ENCODE assay signal across 30 cellular contexts in genomic region chr17:6915620-6916019, GRCh38.
"Had no signal": no experiment of that assay in that cellular context is flagged by ENCODE, and none has a peak within 500 bp of the region (broad histone marks: within the 10 kb centered on the region; RNA-seq: fewer than 3 reads in every experiment).

No MANE protein-coding gene starts in this region.

- H3K27ac Mint-ChIP-seq: natural killer cell treated with Interleukin-12 subunit alpha and Interleukin-12 subunit beta and Interleukin-15 and Interleukin-18, amount 100 ng/mL, for 72 hours; nephron progenitor cell; progenitor cell of endocrine pancreas; stimulated activated effector memory CD8-positive, alpha-beta T cell treated with anti-CD3 and anti-CD28 coated beads, Interleukin-12 subunit alpha, Interleukin-12 subunit beta, amount 100 ng/mL, for 72 hours; stimulated activated naive B cell treated with anti-CD40 and anti-IgM and Interleukin-4, amounts not matched to agents 10 μg/mL and 1 μg/mL and 100 μg/mL, for 72 hours; stimulated activated naive CD8-positive, alpha-beta T cell treated with anti-CD3 and anti-CD28 coated beads, Interleukin-15, Interleukin-2, amounts not matched to agents 100 ng/mL and 50 ng/mL, for 24 hours; type B pancreatic cell had no signal

- H3K79me2 ChIP-seq: parathyroid adenoma had no signal

- H3K9me3 Mint-ChIP-seq: naive thymus-derived CD8-positive, alpha-beta T cell; natural killer cell treated with Interleukin-12 subunit alpha and Interleukin-12 subunit beta and Interleukin-15 and Interleukin-18, amount 100 ng/mL, for 72 hours; neural crest cell; stimulated activated effector memory CD8-positive, alpha-beta T cell treated with anti-CD3 and anti-CD28 coated beads, Interleukin-12 subunit alpha, Interleukin-12 subunit beta, amount 100 ng/mL, for 72 hours; stimulated activated naive B cell treated with anti-CD40 and anti-IgM and Interleukin-4, amounts not matched to agents 10 μg/mL and 1 μg/mL and 100 μg/mL, for 72 hours; stimulated activated naive CD8-positive, alpha-beta T cell treated with anti-CD3 and anti-CD28 coated beads, Interleukin-15, Interleukin-2, amounts not matched to agents 100 ng/mL and 50 ng/mL, for 24 hours; type B pancreatic cell had no signal

- DNase-seq: naive thymus-derived CD8-positive, alpha-beta T cell; nephron progenitor cell; nucleus accumbens; ovary; posterior cingulate gyrus; psoas muscle; right cardiac atrium; right lobe of liver; sigmoid colon; small intestine; stimulated activated CD4-positive, alpha-beta T cell treated with anti-CD3 and anti-CD28 coated beads, Interleukin-15, amount 100 ng/mL, for 24 hours; stimulated activated CD4-positive, alpha-beta T cell treated with anti-CD3 and anti-CD28 coated beads, Interleukin-2, amount 100 ng/mL, for 24 hours; stimulated activated CD4-positive, alpha-beta T cell treated with anti-CD3 and anti-CD28 coated beads, Interleukin-2, amount 100 ng/mL, for 48 hours; stimulated activated CD4-positive, alpha-beta T cell treated with anti-CD3 and anti-CD28 coated beads, Interleukin-4, amount 100 ng/mL, for 24 hours; stimulated activated naive B cell treated with anti-CD40 and anti-IgM and Interleukin-4, amounts not matched to agents 10 μg/mL and 1 μg/mL and 100 μg/mL, for 72 hours; stimulated activated naive CD4-positive, alpha-beta T cell treated with Interleukin-2 at 50 U/mL for 16 hours; stomach; thyroid gland; upper lobe of right lung; uterus had no signal

- H3K9me3 ChIP-seq: neutrophil, ovary, psoas muscle, right lobe of liver, sigmoid colon, stomach, thoracic aorta, thyroid gland, tibial nerve, upper lobe of right lung, uterus had no signal

- H3K4me3 ChIP-seq: ovary, psoas muscle, right lobe of liver, sigmoid colon, stomach, thoracic aorta, thyroid gland, tibial nerve, upper lobe of right lung, uterus had no signal

- H3K36me3 ChIP-seq: neutrophil, ovary, right lobe of liver, sigmoid colon, stomach, thoracic aorta, thyroid gland, tibial nerve, upper lobe of right lung, uterus had no signal

- H3K36me3 Mint-ChIP-seq: naive thymus-derived CD8-positive, alpha-beta T cell; natural killer cell treated with Interleukin-12 subunit alpha and Interleukin-12 subunit beta and Interleukin-15 and Interleukin-18, amount 100 ng/mL, for 72 hours; stimulated activated effector memory CD8-positive, alpha-beta T cell treated with anti-CD3 and anti-CD28 coated beads, Interleukin-12 subunit alpha, Interleukin-12 subunit beta, amount 100 ng/mL, for 72 hours; stimulated activated naive B cell treated with anti-CD40 and anti-IgM and Interleukin-4, amounts not matched to agents 10 μg/mL and 1 μg/mL and 100 μg/mL, for 72 hours; type B pancreatic cell had no signal

- H3K4me3 Mint-ChIP-seq: natural killer cell treated with Interleukin-12 subunit alpha and Interleukin-12 subunit beta and Interleukin-15 and Interleukin-18, amount 100 ng/mL, for 72 hours; nephron progenitor cell; neural crest cell; stimulated activated effector memory CD8-positive, alpha-beta T cell treated with anti-CD3 and anti-CD28 coated beads, Interleukin-12 subunit alpha, Interleukin-12 subunit beta, amount 100 ng/mL, for 72 hours; stimulated activated naive B cell treated with anti-CD40 and anti-IgM and Interleukin-4, amounts not matched to agents 10 μg/mL and 1 μg/mL and 100 μg/mL, for 72 hours; stimulated activated naive CD8-positive, alpha-beta T cell treated with anti-CD3 and anti-CD28 coated beads, Interleukin-15, Interleukin-2, amounts not matched to agents 100 ng/mL and 50 ng/mL, for 24 hours; type B pancreatic cell had no signal

- H3K27ac ChIP-seq: neutrophil, ovary, parathyroid adenoma, psoas muscle, right lobe of liver, sigmoid colon, stomach, thoracic aorta, thyroid gland, tibial nerve, upper lobe of right lung, uterus had no signal

- ATAC-seq: naive thymus-derived CD8-positive, alpha-beta T cell; natural killer cell treated with Interleukin-12 subunit alpha and Interleukin-12 subunit beta and Interleukin-15 and Interleukin-18, amount 100 ng/mL, for 72 hours; psoas muscle; right cardiac atrium; stimulated activated effector memory CD8-positive, alpha-beta T cell treated with anti-CD3 and anti-CD28 coated beads, Interleukin-12 subunit alpha, Interleukin-12 subunit beta, amount 100 ng/mL, for 72 hours; stimulated activated naive B cell treated with anti-CD40 and anti-IgM and Interleukin-4, amounts not matched to agents 10 μg/mL and 1 μg/mL and 100 μg/mL, for 72 hours; upper lobe of right lung had no signal

- H3K9ac ChIP-seq: parathyroid adenoma had no signal

- FAIRE-seq: small intestine had no signal

- H2AFZ ChIP-seq: parathyroid adenoma had no signal

- H3K4me1 ChIP-seq: parathyroid adenoma, right lobe of liver, uterus had no signal

- H3K27me3 Mint-ChIP-seq: stimulated activated naive CD8-positive, alpha-beta T cell treated with anti-CD3 and anti-CD28 coated beads, Interleukin-15, Interleukin-2, amounts not matched to agents 100 ng/mL and 50 ng/mL, for 24 hours had no signal

- H3K27me3 ChIP-seq: neutrophil, ovary, right lobe of liver, thyroid gland, tibial nerve, upper lobe of right lung, uterus had no signal
